ENCODE assay signal across 29 cellular contexts in genomic region chr22:19864538-19865106, GRCh38.
"Had no signal": no experiment of that assay in that cellular context is flagged by ENCODE, and none has a peak within 500 bp of the region (broad histone marks: within the 10 kb centered on the region; RNA-seq: fewer than 3 reads in every experiment).

No MANE protein-coding gene starts in this region.

- H3K27me3 ChIP-seq: left lung, neural progenitor cell, neutrophil, right lobe of liver, tibial nerve, vagina had no signal

- ATAC-seq: left colon; left lung; lower lobe of right lung; natural killer cell; psoas muscle; right lobe of liver; stimulated activated effector memory CD8-positive, alpha-beta T cell treated with anti-CD3 and anti-CD28 coated beads, Interleukin-12 subunit alpha, Interleukin-12 subunit beta, amount 100 ng/mL, for 72 hours had no signal

- H3K27ac Mint-ChIP-seq: immature natural killer cell; natural killer cell; nephron progenitor cell; neural progenitor cell; stimulated activated effector memory CD8-positive, alpha-beta T cell treated with anti-CD3 and anti-CD28 coated beads, Interleukin-12 subunit alpha, Interleukin-12 subunit beta, amount 100 ng/mL, for 72 hours; stimulated activated naive CD8-positive, alpha-beta T cell treated with anti-CD3 and anti-CD28 coated beads, Interleukin-15, Interleukin-2, amounts not matched to agents 100 ng/mL and 50 ng/mL, for 24 hours; type B pancreatic cell had no signal

- H3K27me3 Mint-ChIP-seq: naive B cell; stimulated activated naive CD8-positive, alpha-beta T cell treated with anti-CD3 and anti-CD28 coated beads, Interleukin-15, Interleukin-2, amounts not matched to agents 100 ng/mL and 50 ng/mL, for 24 hours; type B pancreatic cell had no signal

- H3K27ac ChIP-seq: left lung, lower lobe of right lung, neural progenitor cell, neutrophil, parathyroid adenoma, psoas muscle, right lobe of liver, skin epidermis, vagina had no signal

- H3K79me2 ChIP-seq: parathyroid adenoma had no signal

- H3K4me2 ChIP-seq: neural progenitor cell had no signal

- H3K9me3 ChIP-seq: left lung, lower lobe of right lung, neutrophil, psoas muscle, right lobe of liver, tibial nerve, vagina had no signal

- H2AFZ ChIP-seq: neural progenitor cell, parathyroid adenoma had no signal

- FAIRE-seq: islet of Langerhans, kidney had no signal

- H3K36me3 Mint-ChIP-seq: immature natural killer cell; naive B cell; natural killer cell; stimulated activated effector memory CD8-positive, alpha-beta T cell treated with anti-CD3 and anti-CD28 coated beads, Interleukin-12 subunit alpha, Interleukin-12 subunit beta, amount 100 ng/mL, for 72 hours had no signal

- H3K36me3 ChIP-seq: left lung, lower lobe of right lung, neural progenitor cell, neutrophil, right lobe of liver, tibial nerve, vagina had no signal

- H3K9ac ChIP-seq: neural progenitor cell, parathyroid adenoma had no signal

- DNase-seq: hypothalamus; immature natural killer cell; left colon; left lung; mammary epithelial cell; mesenchymal stem cell; naive B cell; natural killer cell; nephron progenitor cell; occipital lobe; psoas muscle; right lobe of liver; stimulated activated CD4-positive, alpha-beta T cell treated with anti-CD3 and anti-CD28 coated beads, Interleukin-12 subunit alpha, Interleukin-12 subunit beta, amount 100 ng/mL, for 4 hours; stimulated activated CD4-positive, alpha-beta T cell treated with anti-CD3 and anti-CD28 coated beads, Interleukin-15, amount 100 ng/mL, for 24 hours; stimulated activated CD4-positive, alpha-beta T cell treated with anti-CD3 and anti-CD28 coated beads, Interleukin-4, amount 100 ng/mL, for 24 hours; stimulated activated naive CD4-positive, alpha-beta T cell; substantia nigra had no signal

- H3K4me3 Mint-ChIP-seq: immature natural killer cell; naive B cell; natural killer cell; nephron progenitor cell; neural progenitor cell; stimulated activated effector memory CD8-positive, alpha-beta T cell treated with anti-CD3 and anti-CD28 coated beads, Interleukin-12 subunit alpha, Interleukin-12 subunit beta, amount 100 ng/mL, for 72 hours; stimulated activated naive CD8-positive, alpha-beta T cell treated with anti-CD3 and anti-CD28 coated beads, Interleukin-15, Interleukin-2, amounts not matched to agents 100 ng/mL and 50 ng/mL, for 24 hours; type B pancreatic cell had no signal

- H3K4me1 ChIP-seq: left lung, lower lobe of right lung, neural progenitor cell, parathyroid adenoma, psoas muscle, right lobe of liver, vagina had no signal

- H3K4me1 Mint-ChIP-seq: immature natural killer cell; natural killer cell; nephron progenitor cell; stimulated activated effector memory CD8-positive, alpha-beta T cell treated with anti-CD3 and anti-CD28 coated beads, Interleukin-12 subunit alpha, Interleukin-12 subunit beta, amount 100 ng/mL, for 72 hours had no signal

- H3K9me3 Mint-ChIP-seq: immature natural killer cell; naive B cell; natural killer cell; neural progenitor cell; stimulated activated effector memory CD8-positive, alpha-beta T cell treated with anti-CD3 and anti-CD28 coated beads, Interleukin-12 subunit alpha, Interleukin-12 subunit beta, amount 100 ng/mL, for 72 hours; stimulated activated naive CD8-positive, alpha-beta T cell treated with anti-CD3 and anti-CD28 coated beads, Interleukin-15, Interleukin-2, amounts not matched to agents 100 ng/mL and 50 ng/mL, for 24 hours; type B pancreatic cell had no signal

- H3K4me3 ChIP-seq: left lung, lower lobe of right lung, neural progenitor cell, psoas muscle, right lobe of liver, skin epidermis, tibial nerve, vagina had no signal
